11 cellular contexts compared by ENCODE assay signal in the genomic region with DNA sequence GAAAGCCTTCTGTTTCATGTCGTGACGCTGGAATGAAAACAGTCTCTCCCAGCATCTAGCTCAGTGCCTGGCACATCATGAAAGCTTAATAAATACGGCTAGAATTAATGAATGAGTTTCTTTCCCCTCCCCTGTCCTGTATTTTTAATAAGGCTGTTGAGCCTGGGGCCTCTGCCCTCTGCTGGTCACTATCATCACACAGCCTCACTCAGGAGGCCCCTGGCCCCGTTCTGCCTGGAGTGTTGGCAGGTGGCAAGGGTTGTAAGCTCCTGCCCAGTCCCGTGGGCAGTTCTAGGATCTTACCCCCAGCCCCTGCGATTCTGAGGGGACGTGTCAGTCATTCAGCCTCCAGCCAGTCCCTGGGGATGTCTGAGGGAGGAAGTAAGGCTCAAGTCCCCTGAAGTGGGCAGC. TPM values are rescaled to one million over a fixed set of nuclear protein-coding genes. Genes with fewer than 3 reads are reported as not detected.
DNase-seq lines count a peak whose midpoint lies in the region; ATAC-seq and TF ChIP-seq lines count a peak whose summit lies in the region.
"Had no signal": no experiment of that assay in that cellular context is flagged by ENCODE, and none has a peak within 500 bp of the region (broad histone marks: within the 10 kb centered on the region; RNA-seq: fewer than 3 reads in every experiment).

No MANE protein-coding gene starts in this region.

- H3K4me3 ChIP-seq in Panc1 (ENCODE audit: low read depth in 2 of 2, low read length in 2 of 2): no peak overlapping the region
- H3K4me3 ChIP-seq in foreskin fibroblast (ENCODE audit: low read depth in 1 of 2, low read length in 2 of 2): no peak overlapping the region
- no peak overlapping the region for H3K4me3 ChIP-seq in sigmoid colon

- in situ Hi-C loops in Panc1 (cut with HindIII; ENCODE audit: low pct_unique_long_range_greater_than_20kb, low sequenced_read_pairs): no loop called here

- TF ChIP-seq POLR2A in sigmoid colon (IDR thresholded peaks at IDR 0.05): no peak
- no peak for TF ChIP-seq POLR2A in erythroblast (IDR thresholded peaks at IDR 0.05; ENCODE audit: low read length)

- intact Hi-C loops in Panc1 (cut with micrococcal nuclease; ENCODE audit: unreplicated experiment): no loop called here
- intact Hi-C loops in sigmoid colon (cut with DNase I): no loop called here

- no peak overlapping the region for H3K4me3 Mint-ChIP-seq in WTC11

- BruUV-seq in Panc1 (replicated peaks; lab: Mats Ljungman, UMichigan): no TSS peak

- no peaks in the 10 kb centered on the region for H3K4me1 Mint-ChIP-seq in WTC11

- no peaks in the 10 kb centered on the region for H3K36me3 ChIP-seq in Panc1 (ENCODE audit: control insufficient read depth, insufficient read depth, low read length)
- no peaks in the 10 kb centered on the region for H3K36me3 ChIP-seq in sigmoid colon

- H3K27me3 Mint-ChIP-seq in WTC11 (ENCODE audit: low read depth): peaks cover 51% of the 10 kb centered on the region

- no peak overlapping the region for H3K27ac Mint-ChIP-seq in WTC11

- ATAC-seq in Panc1 (peak; percentile 72; the same call in 1 of the 2 replicates), WTC11 (no peak), HG02938 (IDR thresholded peaks at IDR 0.05; ENCODE audit: unreplicated experiment) (no peak)

- DNase-seq in Panc1 (ENCODE audit: low read depth, low spot score) (no peak), foreskin fibroblast (no peak), sigmoid colon (peak; percentile 52), erythroblast (lab: John Stamatoyannopoulos, UW) (no peak), WTC11 (ENCODE audit: low spot score) (no peak)
- DNase-seq: DND-41, NCI-H1092, NCI-H446 treated with DMSO at 0.1 percent for 48 hours, SK-N-SH had no signal

- H3K27me3 ChIP-seq in Panc1 (ENCODE audit: control insufficient read depth, insufficient read depth, low read length): 0 out of 2 replicates have a peak, but pooled peaks cover 5% of the 10 kb centered on the region
- H3K27me3 ChIP-seq in sigmoid colon: peaks cover 0 to 10% (median 0%) of the 10 kb centered on the region in 3 donors

- POLR2A ChIA-PET in Panc1 (lab: Charles Lee) (no interaction called here), WTC11 (lab: Charles Lee) (no interaction called here)

- peaks cover 56% of the 10 kb centered on the region for H3K9me3 Mint-ChIP-seq in WTC11

- WGBS in sigmoid colon, 2 donors: 63 to 64% methylated on average over 7 of the region's 7 CpGs

- TF ChIP-seq EP300 in sigmoid colon (IDR thresholded peaks at IDR 0.05): no peak

- CTCF ChIA-PET in Panc1 (lab: Charles Lee) (no interaction called here), WTC11 (lab: Charles Lee) (interaction anchor here (0.6 to 1.2 kb wide), 4 partner anchors 14 to 105 kb away, joined by 4 to 8 read pairs (median 5); partner anchors contain the start of gene PHACTR3)

- no peaks in the 10 kb centered on the region for H3K9me3 ChIP-seq in Panc1 (ENCODE audit: control insufficient read depth, insufficient read depth, low read depth, low read length)
- H3K9me3 ChIP-seq in sigmoid colon: no peaks in the 10 kb centered on the region
- H3K9me3 ChIP-seq: SK-N-SH had no signal

- TF ChIP-seq CTCF in GM12872 (IDR thresholded peaks at IDR 0.05; ENCODE audit: insufficient read depth, low read depth, low read length) (0 out of 3 replicates have a peak, but pooled peaks have one; percentile 10), Panc1 (IDR thresholded peaks at IDR 0.05) (peak; percentile 61), foreskin fibroblast (IDR thresholded peaks at IDR 0.05; ENCODE audit: low read depth, low read length) (peak; percentile 4), sigmoid colon (IDR thresholded peaks at IDR 0.05) (no peak), WTC11 (IDR thresholded peaks at IDR 0.05) (no peak)

- H3K36me3 Mint-ChIP-seq in WTC11: peaks cover 17% of the 10 kb centered on the region

- H3K27ac ChIP-seq in Panc1 (ENCODE audit: low read length) (no peak overlapping the region), sigmoid colon (no peak overlapping the region)

- H3K4me1 ChIP-seq in Panc1 (ENCODE audit: control insufficient read depth, insufficient read depth, low read length) (no peaks in the 10 kb centered on the region), sigmoid colon (peaks cover 0 to 7% (median 3%) of the 10 kb centered on the region in 4 donors)

TF ChIP-seq in WTC11, 78 proteins besides CTCF, POLR2A, EP300 and RAD21:
- TF ChIP-seq ATF6 (CRISPR knock-in tag; IDR thresholded peaks at IDR 0.05) (no peak), STAT6 (CRISPR knock-in tag; conservative IDR thresholded peaks at IDR 0.05; ENCODE audit: low read depth) (no peak), TEAD1 (CRISPR knock-in tag; IDR thresholded peaks at IDR 0.05) (no peak), ELF4 (CRISPR knock-in tag; IDR thresholded peaks at IDR 0.05; ENCODE audit: low read depth) (no peak), SMAD3 (CRISPR knock-in tag; IDR thresholded peaks at IDR 0.05; ENCODE audit: borderline replicate concordance) (no peak), JAZF1 (CRISPR knock-in tag; IDR thresholded peaks at IDR 0.05) (no peak), E2F1 (CRISPR knock-in tag; IDR thresholded peaks at IDR 0.05) (no peak), SP1 (CRISPR knock-in tag; conservative IDR thresholded peaks at IDR 0.05) (no peak), SMAD4 (CRISPR knock-in tag; IDR thresholded peaks at IDR 0.05) (no peak), ZNF138 (CRISPR knock-in tag; conservative IDR thresholded peaks at IDR 0.05) (no peak)
- TF ChIP-seq, protein P1, sequence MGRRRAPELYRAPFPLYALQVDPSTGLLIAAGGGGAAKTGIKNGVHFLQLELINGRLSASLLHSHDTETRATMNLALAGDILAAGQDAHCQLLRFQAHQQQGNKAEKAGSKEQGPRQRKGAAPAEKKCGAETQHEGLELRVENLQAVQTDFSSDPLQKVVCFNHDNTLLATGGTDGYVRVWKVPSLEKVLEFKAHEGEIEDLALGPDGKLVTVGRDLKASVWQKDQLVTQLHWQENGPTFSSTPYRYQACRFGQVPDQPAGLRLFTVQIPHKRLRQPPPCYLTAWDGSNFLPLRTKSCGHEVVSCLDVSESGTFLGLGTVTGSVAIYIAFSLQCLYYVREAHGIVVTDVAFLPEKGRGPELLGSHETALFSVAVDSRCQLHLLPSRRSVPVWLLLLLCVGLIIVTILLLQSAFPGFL (CRISPR knock-in tag; IDR thresholded peaks at IDR 0.05; ENCODE audit: borderline replicate concordance): no peak
- TF ChIP-seq, protein P2, sequence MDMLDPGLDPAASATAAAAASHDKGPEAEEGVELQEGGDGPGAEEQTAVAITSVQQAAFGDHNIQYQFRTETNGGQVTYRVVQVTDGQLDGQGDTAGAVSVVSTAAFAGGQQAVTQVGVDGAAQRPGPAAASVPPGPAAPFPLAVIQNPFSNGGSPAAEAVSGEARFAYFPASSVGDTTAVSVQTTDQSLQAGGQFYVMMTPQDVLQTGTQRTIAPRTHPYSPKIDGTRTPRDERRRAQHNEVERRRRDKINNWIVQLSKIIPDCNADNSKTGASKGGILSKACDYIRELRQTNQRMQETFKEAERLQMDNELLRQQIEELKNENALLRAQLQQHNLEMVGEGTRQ (CRISPR knock-in tag; IDR thresholded peaks at IDR 0.05): no peak

RNA-seq across cellular contexts. Expression of gene PHACTR3, which starts 41.4 kb away (rescaled TPM):
- 0.10 TPM for total RNA-seq in Panc1 (2021; ENCODE audit: unreplicated experiment)
- not detected for polyA plus RNA-seq in Panc1 (2012; ENCODE audit: insufficient read length)
- 1 to 10 TPM in 1 of 4 donors, under 1 TPM in 3; 0.28 to 1.4 (median 0.57) TPM for total RNA-seq in sigmoid colon
- 1 to 10 TPM in 2 of 3 donors, under 1 TPM in 1; under 0.01 to 1.5 (median 1.4) TPM for polyA plus RNA-seq in sigmoid colon
- 0.23 to 0.30 TPM (median 0.28 TPM) in 3 replicates for total RNA-seq in WTC11 (2021)

Comparison
In these comparisons a context has a peak if more than half of its experiments do, and no peak if none do; other contexts are left out.
1. CTCF ChIP-seq: peak in GM12872 (single experiment), Panc1 (single experiment) and foreskin fibroblast (single experiment); none in sigmoid colon (0 of 4) and WTC11 (single experiment).